22 cellular contexts compared by ENCODE assay signal in the genomic region with DNA sequence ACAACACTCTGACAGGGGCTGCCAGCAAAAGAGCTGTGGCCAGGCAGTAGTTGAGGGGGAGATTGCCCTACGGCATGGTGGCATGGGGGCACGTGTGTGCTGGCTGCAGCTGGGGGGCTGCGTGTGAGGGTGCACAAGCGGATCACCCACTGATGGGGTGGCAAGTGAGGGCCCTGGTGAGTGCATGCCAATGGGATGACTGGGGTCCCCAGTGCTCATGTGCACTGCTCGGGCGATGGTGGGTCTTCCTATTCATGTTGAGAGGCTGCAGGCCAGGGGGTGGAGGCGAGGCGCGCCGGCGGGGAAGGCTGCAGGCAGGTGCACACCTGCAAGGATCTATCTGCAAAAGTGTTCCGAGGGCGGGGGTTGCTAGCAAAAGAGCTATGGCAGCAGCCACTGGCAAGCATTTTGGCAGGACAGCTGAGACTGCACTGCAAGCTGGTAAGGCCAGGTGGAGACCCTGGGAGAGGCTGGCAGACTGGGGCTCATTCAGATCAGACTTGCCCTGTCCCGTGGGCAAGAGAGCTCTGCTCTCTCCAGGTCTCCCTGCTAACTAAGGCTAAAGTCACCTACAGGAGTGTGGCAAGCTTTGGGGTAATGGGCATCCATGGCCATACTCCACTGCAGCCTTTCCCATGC. TPM values are rescaled to one million over a fixed set of nuclear protein-coding genes. Genes with fewer than 3 reads are reported as not detected.
DNase-seq lines count a peak whose midpoint lies in the region; ATAC-seq, FAIRE-seq and TF ChIP-seq lines count a peak whose summit lies in the region.
"Had no signal": no experiment of that assay in that cellular context is flagged by ENCODE, and none has a peak within 500 bp of the region (broad histone marks: within the 10 kb centered on the region; RNA-seq: fewer than 3 reads in every experiment).

No MANE protein-coding gene starts in this region.

- no CpG with 5 or more reads among the region's 14 CpGs for WGBS in neuronal stem cell (ENCODE audit: extremely low coverage in 2 of 2, insufficient read length in 2 of 2, insufficient replicate concordance in 1 of 2), 2 donors
- 90 to 95% methylated on average over 12 to 13 of the region's 14 CpGs for WGBS in upper lobe of left lung, 2 donors

- H3K27ac ChIP-seq in neuronal stem cell (replicated peaks; ENCODE audit: low read length), result no peak overlapping the region
- no peak overlapping the region for H3K27ac ChIP-seq in upper lobe of left lung
- H3K27ac ChIP-seq: BLaER1 had no signal

- no peak for TF ChIP-seq POLR2A in upper lobe of left lung (IDR thresholded peaks at IDR 0.05)

- no peak overlapping the region for H2AK5ac ChIP-seq in neuronal stem cell (ENCODE audit: low read depth, low read length)

- H4K91ac ChIP-seq in neuronal stem cell (ENCODE audit: low read depth, low read length, poor library complexity), result no peak overlapping the region

- H3K27me3 Mint-ChIP-seq in stimulated activated naive CD8-positive, alpha-beta T cell treated with anti-CD3 and anti-CD28 coated beads, Interleukin-15, amount 100 ng/mL, for 72 hours, result peaks cover 7% of the 10 kb centered on the region

- no peak for DNase-seq in stimulated activated naive CD8-positive, alpha-beta T cell treated with anti-CD3 and anti-CD28 coated beads, Interleukin-15, amount 100 ng/mL, for 72 hours
- DNase-seq in stimulated activated naive CD8-positive, alpha-beta T cell treated with anti-CD3 and anti-CD28 coated beads, Interleukin-15, Interleukin-2, amounts not matched to agents 100 U/mL and 50 U/mL, for 24 hours, result no peak
- DNase-seq in neuronal stem cell (ENCODE audit: low spot score) (no peak), upper lobe of left lung (peak in 1 of 2 donors; percentile 65), frontal cortex (ENCODE audit: low spot score in 2 of 2) (no peak)
- DNase-seq in activated CD8-positive, alpha-beta memory T cell treated with anti-CD3 and anti-CD28 coated beads for 24 hours, result no peak
- DNase-seq: 8988T; CD4-positive, alpha-beta memory T cell; DMS153; DMS79; GDM1; H7 had no signal

- H2BK12ac ChIP-seq in neuronal stem cell (ENCODE audit: low read length), result no peak overlapping the region

- H3K23ac ChIP-seq in neuronal stem cell (ENCODE audit: low read depth, low read length, poor library complexity), result peak overlapping the region; percentile 40

- peaks cover 5% of the 10 kb centered on the region for H3K4me1 Mint-ChIP-seq in stimulated activated naive CD8-positive, alpha-beta T cell treated with anti-CD3 and anti-CD28 coated beads, Interleukin-15, amount 100 ng/mL, for 72 hours
- H3K4me1 Mint-ChIP-seq: CD14-positive monocyte; CD4-positive, alpha-beta memory T cell; GM23338 had no signal

- no peak overlapping the region for H3K4me3 ChIP-seq in neuronal stem cell (ENCODE audit: low read length in 2 of 2)
- no peak overlapping the region for H3K4me3 ChIP-seq in upper lobe of left lung
- H3K4me3 ChIP-seq: BLaER1, GM23338 had no signal

- H3K4ac ChIP-seq in neuronal stem cell (ENCODE audit: low read length), result no peak overlapping the region

- H4K8ac ChIP-seq in neuronal stem cell (ENCODE audit: low read depth, low read length), result no peak overlapping the region

- H3K4me3 Mint-ChIP-seq in stimulated activated naive CD8-positive, alpha-beta T cell treated with anti-CD3 and anti-CD28 coated beads, Interleukin-15, amount 100 ng/mL, for 72 hours, result no peak overlapping the region
- H3K4me3 Mint-ChIP-seq: CD14-positive monocyte; CD4-positive, alpha-beta memory T cell; GM23338 had no signal

- peak; percentile 35 for ATAC-seq in stimulated activated naive CD8-positive, alpha-beta T cell treated with anti-CD3 and anti-CD28 coated beads, Interleukin-15, amount 100 ng/mL, for 72 hours
- no peak for ATAC-seq in stimulated activated naive CD8-positive, alpha-beta T cell treated with anti-CD3 and anti-CD28 coated beads, Interleukin-15, Interleukin-2, amounts not matched to agents 100 U/mL and 50 U/mL, for 24 hours
- ATAC-seq in upper lobe of left lung (ENCODE audit: low FRiP score in 2 of 2), result peak; percentile 26 to 74
- ATAC-seq in activated CD4-positive, CD25-positive, alpha-beta regulatory T cell treated with anti-CD3 and anti-CD28 coated beads, Interleukin-2, amount 50 U/mL, for 24 hours, result no peak
- ATAC-seq: GM23338, HepG2 had no signal

- H3K9ac ChIP-seq in neuronal stem cell (ENCODE audit: low read depth, low read length, poor library complexity), result no peak overlapping the region
- H3K9ac ChIP-seq: BLaER1 had no signal

- H2BK15ac ChIP-seq in neuronal stem cell (ENCODE audit: low read length), result no peak overlapping the region

- no peaks in the 10 kb centered on the region for H3K4me1 ChIP-seq in neuronal stem cell (ENCODE audit: control insufficient read depth in 2 of 2, insufficient read depth in 1 of 2, low read depth in 1 of 2, low read length in 2 of 2)
- H3K4me1 ChIP-seq in upper lobe of left lung, result no peaks in the 10 kb centered on the region
- H3K4me1 ChIP-seq: BLaER1 had no signal

- H3K27ac Mint-ChIP-seq in stimulated activated naive CD8-positive, alpha-beta T cell treated with anti-CD3 and anti-CD28 coated beads, Interleukin-15, amount 100 ng/mL, for 72 hours, result no peak overlapping the region
- H3K27ac Mint-ChIP-seq: CD14-positive monocyte; CD4-positive, alpha-beta memory T cell; GM23338 had no signal

- no peaks in the 10 kb centered on the region for H3K79me1 ChIP-seq in neuronal stem cell (ENCODE audit: low read depth, low read length)

- H3K36me3 ChIP-seq in neuronal stem cell (replicated peaks in 1 of 2; ENCODE audit: control insufficient read depth in 2 of 2, insufficient read depth in 2 of 2, low read length in 2 of 2), result no peaks in the 10 kb centered on the region
- H3K36me3 ChIP-seq in upper lobe of left lung, result no peaks in the 10 kb centered on the region
- H3K36me3 ChIP-seq: BLaER1 had no signal

- TF ChIP-seq EP300 in upper lobe of left lung (IDR thresholded peaks at IDR 0.05), result no peak

- no peak overlapping the region for H2BK5ac ChIP-seq in neuronal stem cell (ENCODE audit: low read length)

- no peak overlapping the region for H2AFZ ChIP-seq in neuronal stem cell (ENCODE audit: low read length)
- H2AFZ ChIP-seq: GM23338 had no signal

- H3K18ac ChIP-seq in neuronal stem cell (ENCODE audit: low read length), result peak overlapping the region; percentile 27

- FAIRE-seq in frontal cortex (lab: Jason Lieb, UNC), result no peak
- FAIRE-seq: GM12892, GM18507, HepG2 had no signal

- H3K9me3 ChIP-seq in neuronal stem cell (replicated peaks in 1 of 2; ENCODE audit: control insufficient read depth in 2 of 2, insufficient read depth in 1 of 2, low read depth in 1 of 2, low read length in 2 of 2), result no peaks in the 10 kb centered on the region
- no peaks in the 10 kb centered on the region for H3K9me3 ChIP-seq in upper lobe of left lung
- H3K9me3 ChIP-seq: BLaER1 had no signal

- TF ChIP-seq CTCF in upper lobe of left lung (IDR thresholded peaks at IDR 0.05), result no peak

- H3K9me3 Mint-ChIP-seq in stimulated activated naive CD8-positive, alpha-beta T cell treated with anti-CD3 and anti-CD28 coated beads, Interleukin-15, amount 100 ng/mL, for 72 hours, result peaks cover 0 to 8% of the 10 kb centered on the region in 2 donors
- H3K9me3 Mint-ChIP-seq: GM23338 had no signal

- no peak overlapping the region for H2BK120ac ChIP-seq in neuronal stem cell (ENCODE audit: low read depth, low read length)

- H3K4me2 ChIP-seq in neuronal stem cell (ENCODE audit: insufficient read depth, low read length, poor library complexity, severe bottlenecking), result no peak overlapping the region
- H3K4me2 ChIP-seq: BLaER1, GM23338 had no signal

- peak overlapping the region; percentile 57 for H3K14ac ChIP-seq in neuronal stem cell (ENCODE audit: low read length)

- no peaks in the 10 kb centered on the region for H3K27me3 ChIP-seq in neuronal stem cell (ENCODE audit: control insufficient read depth in 3 of 3, insufficient read depth in 3 of 3, low read depth in 1 of 3, low read length in 3 of 3)
- H3K27me3 ChIP-seq in upper lobe of left lung, result no peaks in the 10 kb centered on the region
- H3K27me3 ChIP-seq: BLaER1 had no signal

RNA-seq across cellular contexts. Expression of gene OR51I2, which starts 12.0 kb away (rescaled TPM):
- polyA plus RNA-seq in neuronal stem cell (2013, experiment 1 of 2), result not detected
- not detected for polyA plus RNA-seq in neuronal stem cell (2013, experiment 2 of 2)
- total RNA-seq in upper lobe of left lung (not detected), frontal cortex (not detected)
- total RNA-seq: A673; CD4-positive, alpha-beta memory T cell; Daoy; GM23338; H7; HepG2 had no signal
- polyA plus RNA-seq: AG04450; CD14-positive monocyte; CD4-positive, alpha-beta memory T cell; GM23338; HepG2 had no signal

RNA-seq across cellular contexts. Expression of gene OR51I1, which starts 19.8 kb away (rescaled TPM):
- polyA plus RNA-seq in neuronal stem cell (2013, experiment 1 of 2), result not detected
- not detected for polyA plus RNA-seq in neuronal stem cell (2013, experiment 2 of 2)
- total RNA-seq in upper lobe of left lung, result under 1 TPM in 1 of 6 donors, not detected in 5; 0.76 TPM
- not detected for total RNA-seq in frontal cortex
- total RNA-seq: A673; CD4-positive, alpha-beta memory T cell; Daoy; H7; HepG2 had no signal
- polyA plus RNA-seq: AG04450; CD14-positive monocyte; CD4-positive, alpha-beta memory T cell; GM23338 had no signal

RNA-seq across cellular contexts. Expression of gene OR52D1, which starts 27.4 kb away (rescaled TPM):
- polyA plus RNA-seq in neuronal stem cell (2013, experiment 1 of 2), result not detected
- polyA plus RNA-seq in neuronal stem cell (2013, experiment 2 of 2), result not detected
- total RNA-seq in upper lobe of left lung, result not detected
- total RNA-seq in frontal cortex, result not detected
- total RNA-seq: A673; CD4-positive, alpha-beta memory T cell; Daoy; GM23338; H7; HepG2 had no signal
- polyA plus RNA-seq: AG04450; CD14-positive monocyte; CD4-positive, alpha-beta memory T cell; GM23338; HepG2 had no signal

RNA-seq across cellular contexts. Expression of gene OR51Q1, which starts 39.2 kb away (rescaled TPM):
- polyA plus RNA-seq in neuronal stem cell (2013, experiment 1 of 2), result not detected
- polyA plus RNA-seq in neuronal stem cell (2013, experiment 2 of 2), result not detected
- total RNA-seq in upper lobe of left lung (not detected), frontal cortex (not detected)
- total RNA-seq: A673; CD4-positive, alpha-beta memory T cell; Daoy; GM23338; H7; HepG2 had no signal
- polyA plus RNA-seq: AG04450; CD14-positive monocyte; CD4-positive, alpha-beta memory T cell; GM23338; HepG2 had no signal

RNA-seq across cellular contexts. Expression of gene UBQLN3, which starts 48.7 kb away (rescaled TPM):
- not detected for polyA plus RNA-seq in neuronal stem cell (2013, experiment 1 of 2)
- polyA plus RNA-seq in neuronal stem cell (2013, experiment 2 of 2), result not detected
- total RNA-seq in upper lobe of left lung (1 to 10 TPM in 2 of 6 donors, under 1 TPM in 4; 0.29 to 2.0 (median 0.72) TPM), frontal cortex (under 0.01 TPM)
- total RNA-seq: A673; CD4-positive, alpha-beta memory T cell; Daoy; GM23338; H7; HepG2 had no signal
- polyA plus RNA-seq: AG04450; CD14-positive monocyte; CD4-positive, alpha-beta memory T cell; GM23338 had no signal

Comparison
In these comparisons a context has a peak if more than half of its experiments do, and no peak if none do; other contexts are left out.
1. ATAC-seq: peak in stimulated activated naive CD8-positive, alpha-beta T cell treated with anti-CD3 and anti-CD28 coated beads, Interleukin-15, amount 100 ng/mL, for 72 hours (single experiment) and upper lobe of left lung (2 of 2); none in stimulated activated naive CD8-positive, alpha-beta T cell treated with anti-CD3 and anti-CD28 coated beads, Interleukin-15, Interleukin-2, amounts not matched to agents 100 U/mL and 50 U/mL, for 24 hours (single experiment) and activated CD4-positive, CD25-positive, alpha-beta regulatory T cell treated with anti-CD3 and anti-CD28 coated beads, Interleukin-2, amount 50 U/mL, for 24 hours (0 of 2).